In genomic region chr2:152573168-152573567, GRCh38 we compare ENCODE assay signal across 8 cellular contexts.
A peak's percentile ranks its signal among the peaks of the same experiment; 100 is the strongest.
DNase-seq lines count a peak whose midpoint lies in the region; ATAC-seq and TF ChIP-seq lines count a peak whose summit lies in the region.

No MANE protein-coding gene starts in this region.

- TF ChIP-seq POLR2A in prostate gland (IDR thresholded peaks at IDR 0.05), result no peak

- TF ChIP-seq CTCF in prostate gland (IDR thresholded peaks at IDR 0.05), result no peak

- no peaks in the 10 kb centered on the region for H3K9me3 ChIP-seq in prostate gland

- H3K4me3 ChIP-seq in prostate gland, result no peak overlapping the region

- no peaks in the 10 kb centered on the region for H3K9me3 Mint-ChIP-seq in activated CD8-positive, alpha-beta T cell treated with anti-CD3 and anti-CD28 coated beads, Interleukin-2, amount 10 ng/mL, durations not matched to agents 7 days and 5 days (ENCODE audit: insufficient read depth)

- H3K4me3 Mint-ChIP-seq in activated CD8-positive, alpha-beta T cell treated with anti-CD3 and anti-CD28 coated beads, Interleukin-2, amount 10 ng/mL, durations not matched to agents 7 days and 5 days, result no peak overlapping the region

- WGBS in prostate gland, result 76% methylated on average over 4 of the region's 4 CpGs

- H3K36me3 Mint-ChIP-seq in activated CD8-positive, alpha-beta T cell treated with anti-CD3 and anti-CD28 coated beads, Interleukin-2, amount 10 ng/mL, durations not matched to agents 7 days and 5 days (ENCODE audit: low read depth), result no peaks in the 10 kb centered on the region

- POLR2A ChIA-PET in activated CD8-positive, alpha-beta T cell treated with anti-CD3 and anti-CD28 coated beads, Interleukin-2, amount 10 ng/mL, durations not matched to agents 7 days and 5 days (lab: Charles Lee), result no interaction called here

- intact Hi-C loops in prostate gland (cut with DNase I), result no loop called here

- H3K27ac ChIP-seq in prostate gland, result no peak overlapping the region

- ATAC-seq in GM19468 (IDR thresholded peaks at IDR 0.05; ENCODE audit: extremely low read depth, unreplicated experiment) (peak; percentile 77), HG03571 (IDR thresholded peaks at IDR 0.05; ENCODE audit: unreplicated experiment) (peak; percentile 83)
- ATAC-seq in activated CD8-positive, alpha-beta T cell treated with anti-CD3 and anti-CD28 coated beads, Interleukin-2, amount 10 ng/mL, durations not matched to agents 7 days and 5 days, result peak; percentile 57

- DNase-seq in Daoy (ENCODE audit: low read depth) (peak; percentile 63), hepatic stellate cell (ENCODE audit: low spot score) (peak; percentile 36), NCI-H510A treated with DMSO at 0.1 percent for 48 hours (lab: John Stamatoyannopoulos, UW) (no peak), prostate gland (ENCODE audit: low spot score) (no peak)
- peak; percentile 28 for DNase-seq in activated CD8-positive, alpha-beta T cell treated with anti-CD3 and anti-CD28 coated beads, Interleukin-2, amount 10 ng/mL, durations not matched to agents 7 days and 5 days
- DNase-seq in stimulated activated CD8-positive, alpha-beta memory T cell treated with anti-CD3 and anti-CD28 coated beads, Interleukin-7, amount 100 ng/mL, for 48 hours (ENCODE audit: extremely low read depth in 1 of 2, low read depth in 1 of 2), result peak; percentile 22 to 53

- peaks cover 4% of the 10 kb centered on the region for H3K27me3 Mint-ChIP-seq in activated CD8-positive, alpha-beta T cell treated with anti-CD3 and anti-CD28 coated beads, Interleukin-2, amount 10 ng/mL, durations not matched to agents 7 days and 5 days (ENCODE audit: low read depth)

- no peak overlapping the region for H3K27ac Mint-ChIP-seq in activated CD8-positive, alpha-beta T cell treated with anti-CD3 and anti-CD28 coated beads, Interleukin-2, amount 10 ng/mL, durations not matched to agents 7 days and 5 days

- H3K4me1 Mint-ChIP-seq in activated CD8-positive, alpha-beta T cell treated with anti-CD3 and anti-CD28 coated beads, Interleukin-2, amount 10 ng/mL, durations not matched to agents 7 days and 5 days (ENCODE audit: low read depth), result peaks cover 11% of the 10 kb centered on the region

- no peaks in the 10 kb centered on the region for H3K36me3 ChIP-seq in prostate gland

- CTCF ChIA-PET in activated CD8-positive, alpha-beta T cell treated with anti-CD3 and anti-CD28 coated beads, Interleukin-2, amount 10 ng/mL, durations not matched to agents 7 days and 5 days (lab: Charles Lee), result interaction anchor here (1.1 kb wide), 1 partner anchor 8 kb away, joined by 4 read pairs; no protein-coding TSS in a partner anchor

- no peaks in the 10 kb centered on the region for H3K4me1 ChIP-seq in prostate gland (replicated peaks)

- no peaks in the 10 kb centered on the region for H3K27me3 ChIP-seq in prostate gland (replicated peaks; ENCODE audit: insufficient read depth)

Comparison
In these comparisons a context has a peak if more than half of its experiments do, and no peak if none do; other contexts are left out.
1. DNase-seq: peak in Daoy (single experiment), activated CD8-positive, alpha-beta T cell treated with anti-CD3 and anti-CD28 coated beads, Interleukin-2, amount 10 ng/mL, durations not matched to agents 7 days and 5 days (single experiment), hepatic stellate cell (single experiment) and stimulated activated CD8-positive, alpha-beta memory T cell treated with anti-CD3 and anti-CD28 coated beads, Interleukin-7, amount 100 ng/mL, for 48 hours (2 of 2); none in NCI-H510A treated with DMSO at 0.1 percent for 48 hours (single experiment) and prostate gland (single experiment).
2. Peak in every context shown above with its lines, with median percentiles within 50 percentile points of each other: ATAC-seq.